In genomic region chr6:170089937-170090335, GRCh38 we compare ENCODE assay signal across 10 cellular contexts.
DNase-seq lines count a peak whose midpoint lies in the region; ATAC-seq, FAIRE-seq and TF ChIP-seq lines count a peak whose summit lies in the region.
"Had no signal": no experiment of that assay in that cellular context is flagged by ENCODE, and none has a peak within 500 bp of the region (broad histone marks: within the 10 kb centered on the region; RNA-seq: fewer than 3 reads in every experiment).

No MANE protein-coding gene starts in this region.

- H3K27ac ChIP-seq in K562 (ENCODE audit: extremely low read depth, low read depth, low read length) (no peak overlapping the region), tibial artery (no peak overlapping the region)
- H3K27ac ChIP-seq: C4-2B had no signal

- DNase-seq in cardiac septum (ENCODE audit: low spot score) (peak; percentile 71), Right ventricle myocardium inferior (ENCODE audit: missing footprints) (no peak), K562 (ENCODE audit: extremely low read depth in 1 of 4, low spot score in 3 of 4) (no peak), tibial artery (peak; percentile 11 to 37), HuH-7 (ENCODE audit: low spot score) (no peak), NCI-H1105 (lab: John Stamatoyannopoulos, UW) (no peak), AG08395 (ENCODE audit: low spot score) (no peak)
- DNase-seq: stimulated activated CD4-positive, alpha-beta T cell treated with anti-CD3 and anti-CD28 coated beads, Interleukin-4, amount 100 ng/mL, for 1 hour had no signal

- TF ChIP-seq CTCF in K562 (IDR thresholded peaks at IDR 0.05 in 2 of 3, conservative IDR thresholded peaks at IDR 0.05 in 1 of 3; ENCODE audit: insufficient read depth in 2 of 3, low read depth in 1 of 3, low read length in 3 of 3), result no peak
- TF ChIP-seq CTCF in tibial artery (IDR thresholded peaks at IDR 0.05), result no peak

- no peaks in the 10 kb centered on the region for H3K9me3 ChIP-seq in K562 (replicated peaks; ENCODE audit: control insufficient read depth, insufficient read depth, low read depth, low read length)
- no peaks in the 10 kb centered on the region for H3K9me3 ChIP-seq in tibial artery

- H2AFZ ChIP-seq in K562 (ENCODE audit: low read depth, low read length), result no peak overlapping the region

- in situ Hi-C loops in K562 (cut with MboI), result no loop called here

- H3K4me2 ChIP-seq in K562 (ENCODE audit: insufficient read depth, low read length), result no peak overlapping the region

- intact Hi-C loops in cardiac septum (cut with DNase I), result no loop called here
- intact Hi-C loops in Right ventricle myocardium inferior (cut with DNase I), result no loop called here
- intact Hi-C loops in K562 (cut with micrococcal nuclease), result no loop called here
- intact Hi-C loops in tibial artery (cut with DNase I; ENCODE audit: low total_unique reads), result no loop called here

- BruUV-seq in K562 (replicated peaks; lab: Mats Ljungman, UMichigan), result no TSS peak

- H3K4me1 ChIP-seq in K562 (replicated peaks in 1 of 2; ENCODE audit: control insufficient read depth in 2 of 2, insufficient read depth in 2 of 2, low read length in 2 of 2) (peaks cover 0 to 34% of the 10 kb centered on the region in 2 experiments; a peak in 3 of 5 replicates), tibial artery (no peaks in the 10 kb centered on the region)

- no peaks in the 10 kb centered on the region for H3K79me2 ChIP-seq in K562 (ENCODE audit: control insufficient read depth, insufficient read depth, low read length)

- FAIRE-seq in K562 (lab: Jason Lieb, UNC), result no peak

- POLR2A ChIA-PET in K562 (lab: Yijun Ruan, JAX), result no interaction called here

- H3K4me3 ChIP-seq in K562, result no peak overlapping the region
- H3K4me3 ChIP-seq in tibial artery, result no peak overlapping the region

- H3K27me3 ChIP-seq in K562 (ENCODE audit: control insufficient read depth in 2 of 2, insufficient read depth in 2 of 2, low read length in 2 of 2), result peaks cover 8 to 74% of the 10 kb centered on the region in 2 experiments; a peak in 4 of 5 replicates
- H3K27me3 ChIP-seq in tibial artery, result no peaks in the 10 kb centered on the region

- TF ChIP-seq EP300 in K562 (IDR thresholded peaks at IDR 0.05; ENCODE audit: low read length), result no peak

- 3% methylated on average over 11 of the region's 11 CpGs for WGBS in K562 (ENCODE audit: insufficient coverage, low coverage, missing lambda C conversion rate)

- H3K36me3 ChIP-seq in K562 (ENCODE audit: control insufficient read depth, insufficient read depth, low read length) (no peaks in the 10 kb centered on the region), tibial artery (no peaks in the 10 kb centered on the region)

- H3K9ac ChIP-seq in K562 (ENCODE audit: insufficient read depth in 1 of 2, low read depth in 2 of 2, low read length in 2 of 2), result no peak overlapping the region

- CTCF ChIA-PET in K562 (lab: Yijun Ruan, JAX; ENCODE audit: low intra/inter-chr PET ratio), result no interaction called here

- H4K20me1 ChIP-seq in K562 (replicated peaks; ENCODE audit: control insufficient read depth, insufficient read depth, low read length), result peaks cover 5% of the 10 kb centered on the region

- no peaks in the 10 kb centered on the region for H3K9me1 ChIP-seq in K562 (ENCODE audit: control insufficient read depth, insufficient read depth, low read length)

- no peak for TF ChIP-seq RAD21 in K562 (CRISPR knock-in tag; conservative IDR thresholded peaks at IDR 0.05 in 1 of 2, IDR thresholded peaks at IDR 0.05 in 1 of 2)

- ATAC-seq in Right ventricle myocardium inferior (no peak), HG03135 (IDR thresholded peaks at IDR 0.05; ENCODE audit: unreplicated experiment) (peak; percentile 24), K562 (no peak)

- no peak for TF ChIP-seq POLR2A in K562 (conservative IDR thresholded peaks at IDR 0.05)

TF ChIP-seq in K562, 482 proteins besides CTCF, POLR2A, EP300 and RAD21:
- no peak for TF ChIP-seq MIER1 (IDR thresholded peaks at IDR 0.05; ENCODE audit: low read depth)
- no peak for TF ChIP-seq ZKSCAN3 (CRISPR knock-in tag; IDR thresholded peaks at IDR 0.05)
- no peak for TF ChIP-seq ATF1 (CRISPR knock-in tag; IDR thresholded peaks at IDR 0.05)
- 0 out of 2 replicates have a peak, but pooled peaks have one; percentile 16 for TF ChIP-seq ATF1 (tag; IDR thresholded peaks at IDR 0.05)
- no peak for TF ChIP-seq MCM5 (IDR thresholded peaks at IDR 0.05; ENCODE audit: low read depth)
- no peak for TF ChIP-seq ZBTB40 (IDR thresholded peaks at IDR 0.05)
- no peak for TF ChIP-seq ZBTB40 (CRISPR knock-in tag; IDR thresholded peaks at IDR 0.05)
- no peak for TF ChIP-seq STAG1 (CRISPR knock-in tag; IDR thresholded peaks at IDR 0.05; ENCODE audit: borderline replicate concordance)
- 0 out of 2 replicates have a peak, but pooled peaks have one; percentile 2 for TF ChIP-seq TCF3 (CRISPR knock-in tag; IDR thresholded peaks at IDR 0.05)
- TF ChIP-seq RCOR1 (IDR thresholded peaks at IDR 0.05; ENCODE audit: borderline replicate concordance in 1 of 2, low read depth in 2 of 2, low read length in 2 of 2), result no peak
- TF ChIP-seq CTBP1 (IDR thresholded peaks at IDR 0.05; ENCODE audit: borderline replicate concordance), result no peak
TF ChIP-seq in K562: peak in this region for 2.

Comparison
In these comparisons a context has a peak if more than half of its experiments do, and no peak if none do; other contexts are left out.
1. DNase-seq: peak in cardiac septum (single experiment) and tibial artery (2 of 2); none in Right ventricle myocardium inferior (single experiment), K562 (0 of 4), HuH-7 (single experiment), NCI-H1105 (single experiment) and AG08395 (single experiment).